25 cellular contexts compared by ENCODE assay signal in the genomic region with DNA sequence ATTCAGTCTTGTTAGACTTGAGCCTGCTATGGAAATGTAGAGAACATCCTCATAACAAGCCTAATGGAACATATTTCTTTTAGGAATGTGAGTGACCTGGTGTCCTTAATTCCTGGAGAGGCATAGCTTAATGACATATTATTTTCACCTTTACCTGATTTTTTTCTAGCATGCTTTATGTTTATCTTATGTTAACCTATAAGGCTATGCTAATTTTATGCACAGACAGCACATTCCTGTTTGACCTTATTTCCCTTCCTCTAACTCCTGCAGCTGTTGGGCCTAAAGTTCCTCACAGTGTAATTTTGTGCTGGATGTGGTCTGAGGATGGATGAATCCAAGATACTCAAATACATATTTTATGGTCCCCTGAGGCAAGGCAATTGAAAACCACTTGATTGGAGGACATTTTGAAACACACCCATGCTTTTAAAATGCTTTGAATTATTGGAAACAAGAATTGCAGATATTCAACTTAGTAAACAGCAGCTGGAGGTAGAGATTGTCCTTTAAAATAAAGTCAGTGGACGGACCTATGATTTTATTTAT.
A peak's percentile ranks its signal among the peaks of the same experiment; 100 is the strongest.
DNase-seq lines count a peak whose midpoint lies in the region; ATAC-seq, FAIRE-seq and TF ChIP-seq lines count a peak whose summit lies in the region.
"Had no signal": no experiment of that assay in that cellular context is flagged by ENCODE, and none has a peak within 500 bp of the region (broad histone marks: within the 10 kb centered on the region; RNA-seq: fewer than 3 reads in every experiment).

No MANE protein-coding gene starts in this region.

- peaks cover 46% of the 10 kb centered on the region for H3K36me3 Mint-ChIP-seq in endodermal cell (ENCODE audit: low read depth)
- H3K36me3 Mint-ChIP-seq: CD8-positive, alpha-beta memory T cell had no signal

- no peak for FAIRE-seq in A549 (lab: Jason Lieb, UNC)
- FAIRE-seq: G401.6, GM12892, GM18507, GM19239 had no signal

- no peak for TF ChIP-seq EP300 in A549 (IDR thresholded peaks at IDR 0.05)

- no peaks in the 10 kb centered on the region for H3K27me3 Mint-ChIP-seq in endodermal cell (ENCODE audit: insufficient read depth)

- TF ChIP-seq RAD21 in A549 (conservative IDR thresholded peaks at IDR 0.05 in 1 of 2, IDR thresholded peaks at IDR 0.05 in 1 of 2) = no peak

- H3K9ac ChIP-seq in HUES64 (ENCODE audit: low read depth, low read length) = peak overlapping the region; percentile 27; the same call in 1 of the 2 replicates
- H3K9ac ChIP-seq in endodermal cell (ENCODE audit: extremely low read depth, low read length, poor library complexity, severe bottlenecking) = no peak overlapping the region
- H3K9ac ChIP-seq: KMS-11 had no signal

- ATAC-seq in A549 (no peak), SK-N-SH treated with all-trans-retinoic acid at 6 μM for 48 hours (no peak)

- POLR2A ChIA-PET in A549 (lab: Yijun Ruan, JAX) = no interaction called here

- no peak for TF ChIP-seq POLR2A in A549 (IDR thresholded peaks at IDR 0.05; ENCODE audit: low read length)

- H3K9me3 ChIP-seq in A549 = no peaks in the 10 kb centered on the region
- H3K9me3 ChIP-seq in HUES64 (ENCODE audit: insufficient read depth, low read depth, low read length) = no peaks in the 10 kb centered on the region
- no peaks in the 10 kb centered on the region for H3K9me3 ChIP-seq in endodermal cell (ENCODE audit: control insufficient read depth, low read length)
- H3K9me3 ChIP-seq in mesodermal cell (ENCODE audit: control insufficient read depth, low read length) = no peaks in the 10 kb centered on the region
- H3K9me3 ChIP-seq: Peyer's patch had no signal

- H3K9me3 Mint-ChIP-seq in endodermal cell = no peaks in the 10 kb centered on the region
- H3K9me3 Mint-ChIP-seq: CD8-positive, alpha-beta memory T cell had no signal

- WGBS in A549 (ENCODE audit: missing lambda C conversion rate) = 77% methylated on average over 1 of the region's 1 CpG
- WGBS in HUES64 = no CpG with 5 or more reads among the region's 1 CpG
- WGBS in endodermal cell (ENCODE audit: insufficient coverage in 1 of 2, insufficient read length in 1 of 2), 2 experiments = 85% methylated on average over 1 of the region's 1 CpG; no CpG with 5 or more reads in 1 of the 2 experiments
- no CpG with 5 or more reads among the region's 1 CpG for WGBS in mesodermal cell (ENCODE audit: insufficient coverage in 2 of 2), 2 experiments

- H3K4me3 Mint-ChIP-seq in endodermal cell = no peak overlapping the region
- H3K4me3 Mint-ChIP-seq: CD8-positive, alpha-beta memory T cell had no signal

- H3K27ac ChIP-seq in A549 = no peak overlapping the region
- H3K27ac ChIP-seq in HUES64 (ENCODE audit: low read depth, low read length) = peak overlapping the region; percentile 97
- no peak overlapping the region for H3K27ac ChIP-seq in endodermal cell (ENCODE audit: low read depth, low read length)
- peak overlapping the region; percentile 31 for H3K27ac ChIP-seq in mesodermal cell (ENCODE audit: low read depth, low read length, severe bottlenecking)
- H3K27ac ChIP-seq: C4-2B, KMS-11, Peyer's patch had no signal

- H3K27me3 ChIP-seq in HUES64 (ENCODE audit: insufficient read depth, low read length) (no peaks in the 10 kb centered on the region), endodermal cell (ENCODE audit: control insufficient read depth, insufficient read depth, low read length, poor library complexity, severe bottlenecking) (no peaks in the 10 kb centered on the region)
- H3K27me3 ChIP-seq: Peyer's patch had no signal

- CTCF ChIA-PET in A549 (lab: Yijun Ruan, JAX) = interaction anchor here (4.5 kb wide), 1 partner anchor 14 kb away, joined by 26 read pairs; no protein-coding TSS in a partner anchor

- no peak for TF ChIP-seq CTCF in A549 (IDR thresholded peaks at IDR 0.05)
- no peak for TF ChIP-seq CTCF in endodermal cell (conservative IDR thresholded peaks at IDR 0.05)

- H3K4me1 Mint-ChIP-seq in endodermal cell = peaks cover 65% of the 10 kb centered on the region
- H3K4me1 Mint-ChIP-seq: CD8-positive, alpha-beta memory T cell had no signal

- no peak overlapping the region for H3K4me2 ChIP-seq in A549
- H3K4me2 ChIP-seq: KMS-11 had no signal

- DNase-seq in A549 (ENCODE audit: low read depth in 1 of 2, low spot score in 1 of 2) (no peak), endodermal cell (peak; percentile 41), NCI-H2196 (lab: John Stamatoyannopoulos, UW; ENCODE audit: unreplicated experiment) (no peak), NCI-H446 treated with DMSO at 0.1 percent for 48 hours (lab: John Stamatoyannopoulos, UW) (no peak), SKM-1 (lab: John Stamatoyannopoulos, UW; ENCODE audit: unreplicated experiment) (no peak)
- DNase-seq: 8988T; Calu3; CD8-positive, alpha-beta memory T cell; DMS153; NCI-H1105; NCI-H146; NCI-H2029 treated with DMSO at 0.1 percent for 48 hours; NCI-H345; NCI-H524 treated with DMSO at 0.1 percent for 48 hours; NCI-H82; Peyer's patch had no signal

- H3K4me3 ChIP-seq in A549 (no peak overlapping the region), HUES64 (ENCODE audit: low read length) (no peak overlapping the region), endodermal cell (ENCODE audit: low read length) (peak overlapping the region; percentile 31), mesodermal cell (ENCODE audit: extremely low read depth, insufficient read depth, low read length, poor library complexity, severe bottlenecking) (no peak overlapping the region)
- H3K4me3 ChIP-seq: Peyer's patch had no signal

- H3K27ac Mint-ChIP-seq in endodermal cell = peak overlapping the region; percentile 96
- H3K27ac Mint-ChIP-seq: CD8-positive, alpha-beta memory T cell had no signal

- H3K36me3 ChIP-seq in HUES64 (ENCODE audit: insufficient read depth, low read length) = peaks cover 12% of the 10 kb centered on the region
- H3K36me3 ChIP-seq in endodermal cell (ENCODE audit: control insufficient read depth, insufficient read depth, low read length) = peaks cover 21% of the 10 kb centered on the region
- no peaks in the 10 kb centered on the region for H3K36me3 ChIP-seq in mesodermal cell (ENCODE audit: control insufficient read depth, insufficient read depth, low read length)
- H3K36me3 ChIP-seq: Peyer's patch had no signal

- H3K4me1 ChIP-seq in A549 (no peaks in the 10 kb centered on the region; the same call in 2 of the 3 replicates), HUES64 (ENCODE audit: insufficient read depth, low read length) (peaks cover 44% of the 10 kb centered on the region), endodermal cell (ENCODE audit: control insufficient read depth, insufficient read depth, low read length) (peaks cover 20% of the 10 kb centered on the region), mesodermal cell (ENCODE audit: control insufficient read depth, insufficient read depth, low read length, poor library complexity, severe bottlenecking) (peaks cover 52% of the 10 kb centered on the region)
- H3K4me1 ChIP-seq: Peyer's patch had no signal

TF ChIP-seq in A549, 52 proteins besides CTCF, POLR2A, EP300 and RAD21:
- TF ChIP-seq HEYL (CRISPR knock-in tag; IDR thresholded peaks at IDR 0.05) (no peak), MAFK (IDR thresholded peaks at IDR 0.05; ENCODE audit: partially characterized antibody) (peak; percentile 39), TFCP2L1 (CRISPR knock-in tag; IDR thresholded peaks at IDR 0.05) (no peak), POLR2AphosphoS2 (conservative IDR thresholded peaks at IDR 0.05; ENCODE audit: low read length) (no peak)
- TF ChIP-seq, protein P1, sequence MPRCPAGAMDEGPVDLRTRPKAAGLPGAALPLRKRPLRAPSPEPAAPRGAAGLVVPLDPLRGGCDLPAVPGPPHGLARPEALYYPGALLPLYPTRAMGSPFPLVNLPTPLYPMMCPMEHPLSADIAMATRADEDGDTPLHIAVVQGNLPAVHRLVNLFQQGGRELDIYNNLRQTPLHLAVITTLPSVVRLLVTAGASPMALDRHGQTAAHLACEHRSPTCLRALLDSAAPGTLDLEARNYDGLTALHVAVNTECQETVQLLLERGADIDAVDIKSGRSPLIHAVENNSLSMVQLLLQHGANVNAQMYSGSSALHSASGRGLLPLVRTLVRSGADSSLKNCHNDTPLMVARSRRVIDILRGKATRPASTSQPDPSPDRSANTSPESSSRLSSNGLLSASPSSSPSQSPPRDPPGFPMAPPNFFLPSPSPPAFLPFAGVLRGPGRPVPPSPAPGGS (IDR thresholded peaks at IDR 0.05) = no peak

TF ChIP-seq in SK-N-SH treated with all-trans-retinoic acid at 6 μM for 48 hours, 23 proteins besides CTCF, POLR2A, EP300 and RAD21:
- no peak for TF ChIP-seq TCF4 (CRISPR knock-in tag; IDR thresholded peaks at IDR 0.05; ENCODE audit: borderline replicate concordance)
- no peak for TF ChIP-seq SNAI2 (CRISPR knock-in tag; IDR thresholded peaks at IDR 0.05)
- TF ChIP-seq CSDC2 (CRISPR knock-in tag; IDR thresholded peaks at IDR 0.05) = no peak

Comparison
In these comparisons a context has a peak if more than half of its experiments do, and no peak if none do; other contexts are left out.
1. H3K27ac ChIP-seq: peak in HUES64 (single experiment) and mesodermal cell (single experiment); none in A549 (0 of 2) and endodermal cell (single experiment).